ENCODE assay signal across 31 cellular contexts in genomic region chr1:41994195-41994894, GRCh38.
"Had no signal": no experiment of that assay in that cellular context is flagged by ENCODE, and none has a peak within 500 bp of the region (broad histone marks: within the 10 kb centered on the region; RNA-seq: fewer than 3 reads in every experiment).

No MANE protein-coding gene starts in this region.

- H2AFZ ChIP-seq: hepatocyte, neural progenitor cell had no signal

- H3K27ac Mint-ChIP-seq: brain; effector memory CD8-positive, alpha-beta T cell; neural progenitor cell; stimulated activated memory B cell treated with anti-CD40 and anti-IgM and Interleukin-4, amounts not matched to agents 10 μg/mL and 1 μg/mL and 100 μg/mL, for 72 hours; WTC11 had no signal

- H3K9me3 ChIP-seq: ascending aorta, gastroesophageal sphincter, right atrium auricular region, stomach, thyroid gland, upper lobe of left lung, vagina had no signal

- H3K4me1 Mint-ChIP-seq: brain; neural progenitor cell; stimulated activated memory B cell treated with anti-CD40 and anti-IgM and Interleukin-4, amounts not matched to agents 10 μg/mL and 1 μg/mL and 100 μg/mL, for 72 hours; WTC11 had no signal

- H3K9me3 Mint-ChIP-seq: effector memory CD8-positive, alpha-beta T cell; WTC11 had no signal

- H3K27me3 Mint-ChIP-seq: brain; effector memory CD8-positive, alpha-beta T cell; naive thymus-derived CD4-positive, alpha-beta T cell; stimulated activated memory B cell treated with anti-CD40 and anti-IgM and Interleukin-4, amounts not matched to agents 10 μg/mL and 1 μg/mL and 100 μg/mL, for 72 hours had no signal

- H3K27ac ChIP-seq: ascending aorta, cardiac muscle cell, coronary artery, dorsolateral prefrontal cortex, gastroesophageal sphincter, hepatocyte, neural progenitor cell, right atrium auricular region, stomach, thyroid gland, upper lobe of left lung, vagina had no signal

- H3K36me3 ChIP-seq: ascending aorta, cardiac muscle cell, gastroesophageal sphincter, neural progenitor cell, right atrium auricular region, stomach, thyroid gland, upper lobe of left lung, vagina had no signal

- H3K9ac ChIP-seq: neural progenitor cell had no signal

- ATAC-seq: effector memory CD8-positive, alpha-beta T cell; gastroesophageal sphincter; left cardiac atrium; left ventricle myocardium superior; naive thymus-derived CD4-positive, alpha-beta T cell; SK-N-SH treated with all-trans-retinoic acid at 6 μM for 48 hours; stimulated activated memory B cell treated with anti-CD40 and anti-IgM and Interleukin-4, amounts not matched to agents 10 μg/mL and 1 μg/mL and 100 μg/mL, for 72 hours; WTC11 had no signal

- H3K36me3 Mint-ChIP-seq: brain, neural progenitor cell, WTC11 had no signal

- H3K4me1 ChIP-seq: ascending aorta, gastroesophageal sphincter, neural progenitor cell, right atrium auricular region, stomach, thyroid gland, upper lobe of left lung, vagina had no signal

- FAIRE-seq: keratinocyte had no signal

- DNase-seq: activated CD4-positive, alpha-beta T cell treated with anti-CD3 and anti-CD28 coated beads, Interleukin-2, amount 50 U/mL, for 48 hours; activated gamma-delta T cell treated with Interleukin-2 at 50 U/mL for 16 hours; dorsolateral prefrontal cortex; effector memory CD8-positive, alpha-beta T cell; erythroblast; left cardiac atrium; left ventricle myocardium superior; mammary epithelial cell; midbrain; naive thymus-derived CD4-positive, alpha-beta T cell; stimulated activated CD4-positive, alpha-beta T cell treated with anti-CD3 and anti-CD28 coated beads, Interleukin-1b, Interleukin-23, amount 100 ng/mL, for 48 hours; stimulated activated CD4-positive, alpha-beta T cell treated with anti-CD3 and anti-CD28 coated beads, Interleukin-4, amount 100 ng/mL, for 4 hours; stimulated activated CD8-positive, alpha-beta memory T cell treated with anti-CD3 and anti-CD28 coated beads, Interleukin-4, amount 100 ng/mL, for 48 hours; stomach; T-helper 2 cell; thyroid gland; upper lobe of left lung had no signal

- H3K27me3 ChIP-seq: ascending aorta, cardiac muscle cell, dorsolateral prefrontal cortex, gastroesophageal sphincter, hepatocyte, neural progenitor cell, right atrium auricular region, stomach, thyroid gland, upper lobe of left lung, vagina had no signal

- H3K79me2 ChIP-seq: hepatocyte had no signal

- H3K4me3 Mint-ChIP-seq: brain; effector memory CD8-positive, alpha-beta T cell; naive thymus-derived CD4-positive, alpha-beta T cell; neural progenitor cell; stimulated activated memory B cell treated with anti-CD40 and anti-IgM and Interleukin-4, amounts not matched to agents 10 μg/mL and 1 μg/mL and 100 μg/mL, for 72 hours; WTC11 had no signal

- H3K4me2 ChIP-seq: hepatocyte, neural progenitor cell, smooth muscle cell had no signal

- H3K4me3 ChIP-seq: ascending aorta, cardiac muscle cell, coronary artery, dorsolateral prefrontal cortex, gastroesophageal sphincter, hepatocyte, neural progenitor cell, right atrium auricular region, smooth muscle cell, stomach, thyroid gland, upper lobe of left lung, vagina had no signal
